12 cellular contexts compared by ENCODE assay signal in genomic region chr3:184353546-184353941, GRCh38. TPM values are rescaled to one million over a fixed set of nuclear protein-coding genes. Genes with fewer than 3 reads are reported as not detected.
DNase-seq lines count a peak whose midpoint lies in the region; ATAC-seq, FAIRE-seq and TF ChIP-seq lines count a peak whose summit lies in the region.
"Had no signal": no experiment of that assay in that cellular context is flagged by ENCODE, and none has a peak within 500 bp of the region (broad histone marks: within the 10 kb centered on the region; RNA-seq: fewer than 3 reads in every experiment).

No MANE protein-coding gene starts in this region.

- CTCF ChIA-PET in activated CD8-positive, alpha-beta memory T cell treated with anti-CD3 and anti-CD28 coated beads, Interleukin-2, amount 10 ng/mL, durations not matched to agents 7 days and 5 days (lab: Charles Lee) = interaction anchor here (0.5 to 2.1 kb wide), 16 partner anchors 8 to 590 kb away, joined by 3 to 13 read pairs (median 4); partner anchors contain the start of gene FAM131A
- CTCF ChIA-PET in K562 (lab: Yijun Ruan, JAX; ENCODE audit: low intra/inter-chr PET ratio) = no interaction called here
- CTCF ChIA-PET in naive thymus-derived CD4-positive, alpha-beta T cell (lab: Charles Lee) = interaction anchor here (0.5 to 4.5 kb wide), 9 partner anchors 18 to 1254 kb away, joined by 3 to 24 read pairs (median 4); no protein-coding TSS in a partner anchor

- peak; percentile 8 for ATAC-seq in activated CD8-positive, alpha-beta memory T cell treated with anti-CD3 and anti-CD28 coated beads, Interleukin-2, amount 10 ng/mL, durations not matched to agents 7 days and 5 days
- no peak for ATAC-seq in K562
- ATAC-seq in naive thymus-derived CD4-positive, alpha-beta T cell = no peak

- in situ Hi-C loops in K562 (cut with MboI) (no loop called here), ACHN (cut with HindIII; ENCODE audit: low pct_ligation_motif_present, low pct_unique_long_range_greater_than_20kb, low sequenced_read_pairs) (loop anchor here (25.0 kb wide), 1 partner anchor 184 kb away; no protein-coding TSS in a partner anchor)

- H3K79me2 ChIP-seq in K562 (ENCODE audit: control insufficient read depth, insufficient read depth, low read length) (no peaks in the 10 kb centered on the region), osteoblast (ENCODE audit: insufficient read depth, low read length) (no peaks in the 10 kb centered on the region)

- H3K4me2 ChIP-seq in K562 (ENCODE audit: insufficient read depth, low read length) (no peak overlapping the region), osteoblast (ENCODE audit: insufficient read depth, low read length) (no peak overlapping the region)

- H3K27ac ChIP-seq in K562 (ENCODE audit: extremely low read depth, low read depth, low read length) = no peak overlapping the region
- no peak overlapping the region for H3K27ac ChIP-seq in osteoblast (ENCODE audit: low read depth, low read length)
- no peak overlapping the region for H3K27ac ChIP-seq in naive thymus-derived CD4-positive, alpha-beta T cell (ENCODE audit: low read depth, low read length)
- H3K27ac ChIP-seq: BLaER1 treated with 17β-estradiol and CSF1 and Interleukin-3, amounts not matched to agents 10 nM and 100 nM; GM23248 had no signal

- no peaks in the 10 kb centered on the region for H3K9me3 Mint-ChIP-seq in activated CD8-positive, alpha-beta memory T cell treated with anti-CD3 and anti-CD28 coated beads, Interleukin-2, amount 10 ng/mL, durations not matched to agents 7 days and 5 days (ENCODE audit: low read depth)
- H3K9me3 Mint-ChIP-seq in naive thymus-derived CD4-positive, alpha-beta T cell = no peaks in the 10 kb centered on the region
- H3K9me3 Mint-ChIP-seq: CD4-positive, CD25-positive, alpha-beta regulatory T cell; H9 had no signal

- H3K4me1 ChIP-seq in K562 (replicated peaks in 1 of 2; ENCODE audit: control insufficient read depth in 2 of 2, insufficient read depth in 2 of 2, low read length in 2 of 2) = peaks cover 29 to 66% of the 10 kb centered on the region in 2 experiments
- H3K4me1 ChIP-seq in osteoblast (ENCODE audit: insufficient read depth, low read length) = peaks cover 8% of the 10 kb centered on the region
- peaks cover 0 to 7% of the 10 kb centered on the region in 2 donors for H3K4me1 ChIP-seq in naive thymus-derived CD4-positive, alpha-beta T cell (ENCODE audit: control insufficient read depth in 2 of 2, insufficient read depth in 2 of 2, low read length in 2 of 2)

- no peak for FAIRE-seq in K562 (lab: Jason Lieb, UNC)

- H3K4me3 Mint-ChIP-seq in activated CD8-positive, alpha-beta memory T cell treated with anti-CD3 and anti-CD28 coated beads, Interleukin-2, amount 10 ng/mL, durations not matched to agents 7 days and 5 days = no peak overlapping the region
- H3K4me3 Mint-ChIP-seq in naive thymus-derived CD4-positive, alpha-beta T cell = no peak overlapping the region
- H3K4me3 Mint-ChIP-seq: CD4-positive, CD25-positive, alpha-beta regulatory T cell; H9 had no signal

- no peaks in the 10 kb centered on the region for H3K36me3 Mint-ChIP-seq in activated CD8-positive, alpha-beta memory T cell treated with anti-CD3 and anti-CD28 coated beads, Interleukin-2, amount 10 ng/mL, durations not matched to agents 7 days and 5 days
- no peaks in the 10 kb centered on the region for H3K36me3 Mint-ChIP-seq in naive thymus-derived CD4-positive, alpha-beta T cell

- no peak overlapping the region for H3K27ac Mint-ChIP-seq in activated CD8-positive, alpha-beta memory T cell treated with anti-CD3 and anti-CD28 coated beads, Interleukin-2, amount 10 ng/mL, durations not matched to agents 7 days and 5 days
- H3K27ac Mint-ChIP-seq in naive thymus-derived CD4-positive, alpha-beta T cell = no peak overlapping the region
- H3K27ac Mint-ChIP-seq: CD4-positive, CD25-positive, alpha-beta regulatory T cell had no signal

- POLR2A ChIA-PET in K562 (lab: Yijun Ruan, JAX) = interaction anchor here (0.9 to 1.0 kb wide), 2 partner anchors 8 to 11 kb away, joined by 5 to 6 read pairs; no protein-coding TSS in a partner anchor
- POLR2A ChIA-PET in naive thymus-derived CD4-positive, alpha-beta T cell (lab: Charles Lee) = interaction anchor here (0.8 to 1.4 kb wide), 2 partner anchors 9 to 172 kb away, joined by 3 to 6 read pairs; no protein-coding TSS in a partner anchor

- H3K9ac ChIP-seq in K562 (ENCODE audit: insufficient read depth in 1 of 2, low read depth in 2 of 2, low read length in 2 of 2) = peak overlapping the region in 1 of 2 experiments; percentile 62; a peak in 2 of 4 replicates
- H3K9ac ChIP-seq: GM23248 had no signal

- DNase-seq in activated CD8-positive, alpha-beta memory T cell treated with anti-CD3 and anti-CD28 coated beads, Interleukin-2, amount 10 ng/mL, durations not matched to agents 7 days and 5 days = no peak
- no peak for DNase-seq in activated CD8-positive, alpha-beta memory T cell treated with anti-CD3 and anti-CD28 coated beads for 24 hours
- DNase-seq in H7 (peak; percentile 31), K562 (ENCODE audit: extremely low read depth in 1 of 4, low spot score in 3 of 4) (no peak), osteoblast (ENCODE audit: insufficient read length, low spot score, missing footprints) (peak; percentile 3), ACHN (no peak)
- no peak for DNase-seq in naive thymus-derived CD4-positive, alpha-beta T cell
- DNase-seq: GF-D8 had no signal

- H3K36me3 ChIP-seq in H7 (replicated peaks; ENCODE audit: control insufficient read depth, insufficient read depth, low read length) (peaks cover 23% of the 10 kb centered on the region), K562 (ENCODE audit: control insufficient read depth, insufficient read depth, low read length) (peaks cover 82% of the 10 kb centered on the region; the same call in 2 of the 3 replicates), osteoblast (ENCODE audit: insufficient read depth, low read length) (peaks cover 3% of the 10 kb centered on the region)
- H3K36me3 ChIP-seq in naive thymus-derived CD4-positive, alpha-beta T cell (ENCODE audit: control insufficient read depth in 2 of 3, insufficient read depth in 3 of 3, low read length in 3 of 3) = no peaks in the 10 kb centered on the region

- H3K4me3 ChIP-seq in H7 (ENCODE audit: insufficient read depth, low read depth, low read length) = no peak overlapping the region
- no peak overlapping the region for H3K4me3 ChIP-seq in K562
- no peak overlapping the region for H3K4me3 ChIP-seq in osteoblast (ENCODE audit: insufficient read depth, low read length)
- no peak overlapping the region for H3K4me3 ChIP-seq in naive thymus-derived CD4-positive, alpha-beta T cell (ENCODE audit: low read length)
- H3K4me3 ChIP-seq: BLaER1 treated with 17β-estradiol and CSF1 and Interleukin-3, amounts not matched to agents 10 nM and 100 nM; GM23248 had no signal

- H2AFZ ChIP-seq in K562 (ENCODE audit: low read depth, low read length) (no peak overlapping the region), osteoblast (ENCODE audit: low read length) (no peak overlapping the region)
- H2AFZ ChIP-seq: GM23248 had no signal

- no TSS peak for BruUV-seq in K562 (replicated peaks; lab: Mats Ljungman, UMichigan)

- WGBS in K562 (ENCODE audit: insufficient coverage, low coverage, missing lambda C conversion rate) = 91% methylated on average over 8 of the region's 11 CpGs

- TF ChIP-seq POLR2A in K562 (conservative IDR thresholded peaks at IDR 0.05) = no peak

- no peaks in the 10 kb centered on the region for H3K27me3 ChIP-seq in H7 (ENCODE audit: control insufficient read depth, insufficient read depth, low read length)
- H3K27me3 ChIP-seq in K562 (ENCODE audit: control insufficient read depth in 2 of 2, insufficient read depth in 2 of 2, low read length in 2 of 2) = no peaks in the 10 kb centered on the region
- no peaks in the 10 kb centered on the region for H3K27me3 ChIP-seq in osteoblast (ENCODE audit: insufficient read depth, low read length)
- H3K27me3 ChIP-seq in naive thymus-derived CD4-positive, alpha-beta T cell (ENCODE audit: control insufficient read depth in 2 of 2, insufficient read depth in 2 of 2, low read length in 2 of 2) = no peaks in the 10 kb centered on the region
- H3K27me3 ChIP-seq: BLaER1 treated with 17β-estradiol and CSF1 and Interleukin-3, amounts not matched to agents 10 nM and 100 nM had no signal

- H4K20me1 ChIP-seq in K562 (replicated peaks; ENCODE audit: control insufficient read depth, insufficient read depth, low read length) = no peaks in the 10 kb centered on the region
- peaks cover 8% of the 10 kb centered on the region for H4K20me1 ChIP-seq in osteoblast (ENCODE audit: insufficient read depth, low read length)

- H3K27me3 Mint-ChIP-seq in activated CD8-positive, alpha-beta memory T cell treated with anti-CD3 and anti-CD28 coated beads, Interleukin-2, amount 10 ng/mL, durations not matched to agents 7 days and 5 days = no peaks in the 10 kb centered on the region
- no peaks in the 10 kb centered on the region for H3K27me3 Mint-ChIP-seq in naive thymus-derived CD4-positive, alpha-beta T cell

- no peak for TF ChIP-seq EP300 in K562 (IDR thresholded peaks at IDR 0.05; ENCODE audit: low read length)

- H3K4me1 Mint-ChIP-seq in activated CD8-positive, alpha-beta memory T cell treated with anti-CD3 and anti-CD28 coated beads, Interleukin-2, amount 10 ng/mL, durations not matched to agents 7 days and 5 days = peaks cover 5% of the 10 kb centered on the region
- H3K4me1 Mint-ChIP-seq in naive thymus-derived CD4-positive, alpha-beta T cell = peaks cover 0 to 2% (median 0%) of the 10 kb centered on the region in 7 donors
- H3K4me1 Mint-ChIP-seq: CD4-positive, CD25-positive, alpha-beta regulatory T cell had no signal

- H3K9me1 ChIP-seq in K562 (ENCODE audit: control insufficient read depth, insufficient read depth, low read length) = peaks cover 5% of the 10 kb centered on the region

- no peak for TF ChIP-seq RAD21 in K562 (CRISPR knock-in tag; conservative IDR thresholded peaks at IDR 0.05 in 1 of 2, IDR thresholded peaks at IDR 0.05 in 1 of 2)

- TF ChIP-seq CTCF in K562 (IDR thresholded peaks at IDR 0.05 in 2 of 3, conservative IDR thresholded peaks at IDR 0.05 in 1 of 3; ENCODE audit: insufficient read depth in 2 of 3, low read depth in 1 of 3, low read length in 3 of 3) = no peak
- no peak for TF ChIP-seq CTCF in osteoblast (IDR thresholded peaks at IDR 0.05; ENCODE audit: extremely low read depth, low read depth, low read length)

- intact Hi-C loops in K562 (cut with micrococcal nuclease) = no loop called here
- intact Hi-C loops in naive thymus-derived CD4-positive, alpha-beta T cell (cut with micrococcal nuclease) = no loop called here

- no peaks in the 10 kb centered on the region for H3K9me3 ChIP-seq in K562 (replicated peaks; ENCODE audit: control insufficient read depth, insufficient read depth, low read depth, low read length)
- H3K9me3 ChIP-seq in osteoblast (ENCODE audit: low read depth, low read length) = no peaks in the 10 kb centered on the region
- H3K9me3 ChIP-seq in naive thymus-derived CD4-positive, alpha-beta T cell (ENCODE audit: control insufficient read depth in 2 of 3, low read length in 3 of 3) = no peaks in the 10 kb centered on the region
- H3K9me3 ChIP-seq: BLaER1 treated with 17β-estradiol and CSF1 and Interleukin-3, amounts not matched to agents 10 nM and 100 nM had no signal

RNA-seq across cellular contexts. Expression of gene CLCN2, which starts 7.9 kb away (rescaled TPM):
- 1 to 10 TPM; 3.4 to 4.1 TPM for total RNA-seq in activated CD8-positive, alpha-beta memory T cell treated with anti-CD3 and anti-CD28 coated beads, Interleukin-2, amount 10 ng/mL, durations not matched to agents 7 days and 5 days
- total RNA-seq in H7 (2014; rRNA removed; shearing (Covaris generic)) = 17.1 and 22.3 TPM in 2 replicates
- total RNA-seq in K562 (2011; cell fraction: chromatin; rRNA removed; ENCODE audit: low replicate concordance) = 48.8 and 135 TPM in 2 replicates
- 68.7 and 80.4 TPM in 2 replicates for total RNA-seq in K562 (2011; cell fraction: nucleolus; rRNA removed)
- total RNA-seq in K562 (2011; cell fraction: nucleoplasm; rRNA removed) = 60.3 and 66.2 TPM in 2 replicates
- total RNA-seq in K562 (2014; rRNA removed) (8.9 and 12.9 TPM in 2 replicates), K562 (2014; rRNA removed; fragmentation: Illumina TruSeq; extraction: Trizol) (4.1 and 5.2 TPM in 2 replicates), K562 (2015; rRNA removed; fragmentation: Illumina TruSeq; extraction: Trizol) (6.9 TPM in 2 replicates), K562 (2021) (13.5 and 14.0 TPM in 2 replicates), osteoblast (3.2 and 4.3 TPM in 2 replicates)
- polyA plus RNA-seq in K562 (2011; rRNA removed) (5.7 and 10.9 TPM in 2 replicates), K562 (2014; fragmentation: Illumina TruSeq; extraction: Trizol) (9.4 and 10.2 TPM in 2 replicates), K562 (2014; fragmentation: Nextera tagmentation; extraction: Ambion mirVana) (under 1 TPM; 0.10 to 0.39 TPM), K562 (2014; rRNA removed) (12.8 and 14.4 TPM in 2 replicates)
- polyA plus RNA-seq in K562 (2011; cell fraction: cytosol; rRNA removed) = 5.9 and 9.1 TPM in 2 replicates
- 58.7 and 74.2 TPM in 2 replicates for polyA plus RNA-seq in K562 (2011; cell fraction: nucleus; rRNA removed)
- 9.7 and 11.6 TPM in 2 replicates for polyA plus RNA-seq in K562 (2012)
- polyA minus RNA-seq in K562 (2011; rRNA and poly(A)+ RNA removed) = 7.4 and 9.0 TPM in 2 replicates
- polyA minus RNA-seq in K562 (2011; cell fraction: cytosol; rRNA and poly(A)+ RNA removed) = 6.6 and 7.6 TPM in 2 replicates
- 30.6 and 37.0 TPM in 2 replicates for polyA minus RNA-seq in K562 (2011; cell fraction: nucleus; rRNA and poly(A)+ RNA removed)
- 1 to 10 TPM; 3.5 to 6.0 (median 5.0) TPM for total RNA-seq in naive thymus-derived CD4-positive, alpha-beta T cell
- 1 to 10 TPM in 1 of 2 donors, under 1 TPM in 1; 0.91 to 1.1 TPM for polyA plus RNA-seq in naive thymus-derived CD4-positive, alpha-beta T cell

RNA-seq across cellular contexts. Expression of gene POLR2H, which starts 8.0 kb away (rescaled TPM):
- total RNA-seq in activated CD8-positive, alpha-beta memory T cell treated with anti-CD3 and anti-CD28 coated beads, Interleukin-2, amount 10 ng/mL, durations not matched to agents 7 days and 5 days = 100 to 1,000 TPM in 1 of 2 experiments, 10 to 100 TPM in 1; 84.3 to 104 TPM
- total RNA-seq in H7 (2014; rRNA removed; shearing (Covaris generic)) = 92.8 and 100 TPM in 2 replicates
- 300 and 317 TPM in 2 replicates for total RNA-seq in K562 (2011; cell fraction: chromatin; rRNA removed; ENCODE audit: low replicate concordance)
- 170 and 180 TPM in 2 replicates for total RNA-seq in K562 (2011; cell fraction: nucleolus; rRNA removed)
- 229 and 244 TPM in 2 replicates for total RNA-seq in K562 (2011; cell fraction: nucleoplasm; rRNA removed)
- 128 and 149 TPM in 2 replicates for total RNA-seq in K562 (2014; rRNA removed)
- total RNA-seq in K562 (2014; rRNA removed; fragmentation: Illumina TruSeq; extraction: Trizol) = 160 and 175 TPM in 2 replicates
- 145 and 147 TPM in 2 replicates for total RNA-seq in K562 (2015; rRNA removed; fragmentation: Illumina TruSeq; extraction: Trizol)
- total RNA-seq in K562 (2021) = 134 and 135 TPM in 2 replicates
- polyA plus RNA-seq in K562 (2011; rRNA removed) = 289 and 319 TPM in 2 replicates
- polyA plus RNA-seq in K562 (2011; cell fraction: cytosol; rRNA removed) = 191 and 459 TPM in 2 replicates
- polyA plus RNA-seq in K562 (2011; cell fraction: nucleus; rRNA removed) = 324 and 334 TPM in 2 replicates
- 100 and 156 TPM in 2 replicates for polyA plus RNA-seq in K562 (2012)
- 220 and 222 TPM in 2 replicates for polyA plus RNA-seq in K562 (2014; fragmentation: Illumina TruSeq; extraction: Trizol)
- 100 to 1,000 TPM; 502 to 512 TPM for polyA plus RNA-seq in K562 (2014; fragmentation: Nextera tagmentation; extraction: Ambion mirVana)
- 245 and 256 TPM in 2 replicates for polyA plus RNA-seq in K562 (2014; rRNA removed)
- polyA minus RNA-seq in K562 (2011; rRNA and poly(A)+ RNA removed) = 167 and 184 TPM in 2 replicates
- 56.9 and 60.7 TPM in 2 replicates for polyA minus RNA-seq in K562 (2011; cell fraction: cytosol; rRNA and poly(A)+ RNA removed)
- polyA minus RNA-seq in K562 (2011; cell fraction: nucleus; rRNA and poly(A)+ RNA removed) = 51.2 and 86.4 TPM in 2 replicates
- total RNA-seq in osteoblast = 47.4 and 61.2 TPM in 2 replicates
- total RNA-seq in naive thymus-derived CD4-positive, alpha-beta T cell = 100 to 1,000 TPM in 1 of 5 experiments, 10 to 100 TPM in 4; 34.9 to 112 (median 56.6) TPM
- 10 to 100 TPM; 69.2 to 74.9 TPM for polyA plus RNA-seq in naive thymus-derived CD4-positive, alpha-beta T cell

RNA-seq across cellular contexts. Expression of gene FAM131A, which starts 16.1 kb away (rescaled TPM):
- total RNA-seq in activated CD8-positive, alpha-beta memory T cell treated with anti-CD3 and anti-CD28 coated beads, Interleukin-2, amount 10 ng/mL, durations not matched to agents 7 days and 5 days = 1 to 10 TPM; 3.1 to 4.5 TPM
- total RNA-seq in H7 (2014; rRNA removed; shearing (Covaris generic)) = 36.9 and 41.1 TPM in 2 replicates
- total RNA-seq in K562 (2011; cell fraction: chromatin; rRNA removed; ENCODE audit: low replicate concordance) = 29.4 and 66.9 TPM in 2 replicates
- total RNA-seq in K562 (2011; cell fraction: nucleolus; rRNA removed) = 33.2 and 33.8 TPM in 2 replicates
- total RNA-seq in K562 (2011; cell fraction: nucleoplasm; rRNA removed) = 38.1 and 45.6 TPM in 2 replicates
- total RNA-seq in K562 (2014; rRNA removed) = 11.1 and 12.9 TPM in 2 replicates
- total RNA-seq in K562 (2014; rRNA removed; fragmentation: Illumina TruSeq; extraction: Trizol) = 2.8 and 3.6 TPM in 2 replicates
- 4.3 and 5.3 TPM in 2 replicates for total RNA-seq in K562 (2015; rRNA removed; fragmentation: Illumina TruSeq; extraction: Trizol)
- 8.9 and 9.1 TPM in 2 replicates for total RNA-seq in K562 (2021)
- 11.0 and 11.7 TPM in 2 replicates for polyA plus RNA-seq in K562 (2011; rRNA removed)
- polyA plus RNA-seq in K562 (2011; cell fraction: cytosol; rRNA removed) = 16.4 and 28.8 TPM in 2 replicates
- 22.8 and 31.3 TPM in 2 replicates for polyA plus RNA-seq in K562 (2011; cell fraction: nucleus; rRNA removed)
- 7.3 and 11.6 TPM in 2 replicates for polyA plus RNA-seq in K562 (2012)
- 3.8 and 5.1 TPM in 2 replicates for polyA plus RNA-seq in K562 (2014; fragmentation: Illumina TruSeq; extraction: Trizol)
- 1 to 10 TPM in 1 of 2 experiments, under 1 TPM in 1; 0.48 to 1.4 TPM for polyA plus RNA-seq in K562 (2014; fragmentation: Nextera tagmentation; extraction: Ambion mirVana)
- 9.4 and 9.8 TPM in 2 replicates for polyA plus RNA-seq in K562 (2014; rRNA removed)
- polyA minus RNA-seq in K562 (2011; rRNA and poly(A)+ RNA removed) = 5.0 and 9.2 TPM in 2 replicates
- 5.5 and 12.1 TPM in 2 replicates for polyA minus RNA-seq in K562 (2011; cell fraction: cytosol; rRNA and poly(A)+ RNA removed)
- polyA minus RNA-seq in K562 (2011; cell fraction: nucleus; rRNA and poly(A)+ RNA removed) = 5.3 and 8.0 TPM in 2 replicates
- 9.8 and 10.6 TPM in 2 replicates for total RNA-seq in osteoblast
- total RNA-seq in naive thymus-derived CD4-positive, alpha-beta T cell = 10 to 100 TPM in 3 of 5 experiments, 1 to 10 TPM in 2; 5.7 to 13.4 (median 10.3) TPM
- polyA plus RNA-seq in naive thymus-derived CD4-positive, alpha-beta T cell = 1 to 10 TPM; 2.2 to 2.5 TPM

RNA-seq across cellular contexts. Expression of gene THPO, which starts 24.5 kb away (rescaled TPM):
- not detected for total RNA-seq in activated CD8-positive, alpha-beta memory T cell treated with anti-CD3 and anti-CD28 coated beads, Interleukin-2, amount 10 ng/mL, durations not matched to agents 7 days and 5 days
- total RNA-seq in H7 (2014; rRNA removed; shearing (Covaris generic)) = 0.80 and 1.3 TPM in 2 replicates
- 1.6 and 3.6 TPM in 2 replicates for total RNA-seq in K562 (2011; cell fraction: chromatin; rRNA removed; ENCODE audit: low replicate concordance)
- total RNA-seq in K562 (2011; cell fraction: nucleolus; rRNA removed) = 1.3 and 3.7 TPM in 2 replicates
- 2.0 and 2.9 TPM in 2 replicates for total RNA-seq in K562 (2011; cell fraction: nucleoplasm; rRNA removed)
- total RNA-seq in K562 (2014; rRNA removed) = 0.24 TPM in 1 of 2 replicates, not detected in the other
- 0.36 TPM in 1 of 2 replicates, not detected in the other for total RNA-seq in K562 (2014; rRNA removed; fragmentation: Illumina TruSeq; extraction: Trizol)
- 0.11 and 0.22 TPM in 2 replicates for total RNA-seq in K562 (2015; rRNA removed; fragmentation: Illumina TruSeq; extraction: Trizol)
- 0.40 and 0.62 TPM in 2 replicates for total RNA-seq in K562 (2021)
- 0.18 and 0.56 TPM in 2 replicates for polyA plus RNA-seq in K562 (2011; rRNA removed)
- 0.29 and 2.3 TPM in 2 replicates for polyA plus RNA-seq in K562 (2011; cell fraction: cytosol; rRNA removed)
- 0.46 and 2.7 TPM in 2 replicates for polyA plus RNA-seq in K562 (2011; cell fraction: nucleus; rRNA removed)
- 0.60 and 0.68 TPM in 2 replicates for polyA plus RNA-seq in K562 (2012)
- 0.64 and 1.1 TPM in 2 replicates for polyA plus RNA-seq in K562 (2014; fragmentation: Illumina TruSeq; extraction: Trizol)
- under 1 TPM; 0.11 to 0.28 TPM for polyA plus RNA-seq in K562 (2014; fragmentation: Nextera tagmentation; extraction: Ambion mirVana)
- 0.34 and 0.50 TPM in 2 replicates for polyA plus RNA-seq in K562 (2014; rRNA removed)
- 0.12 and 0.39 TPM in 2 replicates for polyA minus RNA-seq in K562 (2011; rRNA and poly(A)+ RNA removed)
- polyA minus RNA-seq in K562 (2011; cell fraction: cytosol; rRNA and poly(A)+ RNA removed) = 1.1 TPM in 1 of 2 replicates, not detected in the other
- 0.33 and 1.8 TPM in 2 replicates for polyA minus RNA-seq in K562 (2011; cell fraction: nucleus; rRNA and poly(A)+ RNA removed)
- under 0.01 TPM in 1 of 2 replicates, not detected in the other for total RNA-seq in osteoblast
- not detected for total RNA-seq in naive thymus-derived CD4-positive, alpha-beta T cell
- polyA plus RNA-seq in naive thymus-derived CD4-positive, alpha-beta T cell = not detected
- total RNA-seq: CD4-positive, CD25-positive, alpha-beta regulatory T cell; GM23248 had no signal
- polyA plus RNA-seq: CD4-positive, CD25-positive, alpha-beta regulatory T cell; GM23248 had no signal

RNA-seq across cellular contexts. Expression of gene CHRD, which starts 26.3 kb away (rescaled TPM):
- not detected for total RNA-seq in activated CD8-positive, alpha-beta memory T cell treated with anti-CD3 and anti-CD28 coated beads, Interleukin-2, amount 10 ng/mL, durations not matched to agents 7 days and 5 days
- 4.5 and 10.5 TPM in 2 replicates for total RNA-seq in H7 (2014; rRNA removed; shearing (Covaris generic))
- total RNA-seq in K562 (2011; cell fraction: chromatin; rRNA removed; ENCODE audit: low replicate concordance) = 9.8 and 27.8 TPM in 2 replicates
- 17.6 and 22.0 TPM in 2 replicates for total RNA-seq in K562 (2011; cell fraction: nucleolus; rRNA removed)
- total RNA-seq in K562 (2011; cell fraction: nucleoplasm; rRNA removed) = 8.9 and 10.8 TPM in 2 replicates
- total RNA-seq in K562 (2014; rRNA removed) = 0.16 TPM in 1 of 2 replicates, not detected in the other
- 0.11 TPM in 1 of 2 replicates, not detected in the other for total RNA-seq in K562 (2014; rRNA removed; fragmentation: Illumina TruSeq; extraction: Trizol)
- 0.14 and 0.19 TPM in 2 replicates for total RNA-seq in K562 (2015; rRNA removed; fragmentation: Illumina TruSeq; extraction: Trizol)
- 0.63 and 1.3 TPM in 2 replicates for total RNA-seq in K562 (2021)
- 0.55 and 1.1 TPM in 2 replicates for polyA plus RNA-seq in K562 (2011; rRNA removed)
- polyA plus RNA-seq in K562 (2011; cell fraction: cytosol; rRNA removed) = 0.16 and 1.3 TPM in 2 replicates
- polyA plus RNA-seq in K562 (2011; cell fraction: nucleus; rRNA removed) = 8.8 and 30.5 TPM in 2 replicates
- 0.20 and 0.36 TPM in 2 replicates for polyA plus RNA-seq in K562 (2012)
- 0.11 and 0.15 TPM in 2 replicates for polyA plus RNA-seq in K562 (2014; fragmentation: Illumina TruSeq; extraction: Trizol)
- not detected for polyA plus RNA-seq in K562 (2014; fragmentation: Nextera tagmentation; extraction: Ambion mirVana)
- 0.53 and 1.0 TPM in 2 replicates for polyA plus RNA-seq in K562 (2014; rRNA removed)
- polyA minus RNA-seq in K562 (2011; rRNA and poly(A)+ RNA removed) = 0.06 and 0.21 TPM in 2 replicates
- polyA minus RNA-seq in K562 (2011; cell fraction: cytosol; rRNA and poly(A)+ RNA removed) = 1.4 and 1.7 TPM in 2 replicates
- 2.0 and 4.7 TPM in 2 replicates for polyA minus RNA-seq in K562 (2011; cell fraction: nucleus; rRNA and poly(A)+ RNA removed)
- total RNA-seq in osteoblast = 0.29 and 0.36 TPM in 2 replicates
- not detected for total RNA-seq in naive thymus-derived CD4-positive, alpha-beta T cell
- polyA plus RNA-seq in naive thymus-derived CD4-positive, alpha-beta T cell = not detected
- total RNA-seq: CD4-positive, CD25-positive, alpha-beta regulatory T cell had no signal
- polyA plus RNA-seq: CD4-positive, CD25-positive, alpha-beta regulatory T cell had no signal

Comparison
In these comparisons a context has a peak if more than half of its experiments do, and no peak if none do; other contexts are left out.
1. DNase-seq: peak in H7 (single experiment) and osteoblast (single experiment); none in activated CD8-positive, alpha-beta memory T cell treated with anti-CD3 and anti-CD28 coated beads, Interleukin-2, amount 10 ng/mL, durations not matched to agents 7 days and 5 days (single experiment), activated CD8-positive, alpha-beta memory T cell treated with anti-CD3 and anti-CD28 coated beads for 24 hours (single experiment), K562 (0 of 4), naive thymus-derived CD4-positive, alpha-beta T cell (0 of 9) and ACHN (single experiment).